8 cellular contexts compared by ENCODE assay signal in genomic region chr22:46149493-46149997, GRCh38. TPM values are rescaled to one million over a fixed set of nuclear protein-coding genes. Genes with fewer than 3 reads are reported as not detected.
DNase-seq lines count a peak whose midpoint lies in the region; ATAC-seq, FAIRE-seq and TF ChIP-seq lines count a peak whose summit lies in the region.

No MANE protein-coding gene starts in this region.

- intact Hi-C loops in breast epithelium (cut with DNase I; ENCODE audit: low total_unique reads) = loop anchor here (10.0 kb wide), 1 partner anchor 1435 kb away; no protein-coding TSS in a partner anchor

- H3K9me3 ChIP-seq in AG04450 (ENCODE audit: control insufficient read depth, insufficient read depth, low read length) (peaks cover 3% of the 10 kb centered on the region; the same call in 1 of the 2 replicates), T-helper 17 cell (ENCODE audit: control insufficient read depth, low read length, poor library complexity, severe bottlenecking) (no peaks in the 10 kb centered on the region), breast epithelium (no peaks in the 10 kb centered on the region), small intestine (ENCODE audit: control insufficient read depth, low read depth) (no peaks in the 10 kb centered on the region)

- peak; percentile 3 for ATAC-seq in HG02943 (IDR thresholded peaks at IDR 0.05; ENCODE audit: low read depth, unreplicated experiment)
- peak; percentile 24 for ATAC-seq in T-helper 17 cell
- no peak for ATAC-seq in GM18861 (IDR thresholded peaks at IDR 0.05; ENCODE audit: unreplicated experiment)
- no peak for ATAC-seq in GM21737 (IDR thresholded peaks at IDR 0.05; ENCODE audit: unreplicated experiment)

- TF ChIP-seq POLR2A in breast epithelium (IDR thresholded peaks at IDR 0.05) = no peak

- 0 to 2% (median 2%) methylated on average over 24 to 36 of the region's 36 CpGs for WGBS in small intestine, 3 donors

- H3K4me1 ChIP-seq in breast epithelium = no peaks in the 10 kb centered on the region
- peaks cover 5 to 8% of the 10 kb centered on the region in 2 donors for H3K4me1 ChIP-seq in small intestine (ENCODE audit: control insufficient read depth in 2 of 2, insufficient read depth in 1 of 2, low read depth in 1 of 2, low read length in 1 of 2)

- H3K27ac Mint-ChIP-seq in T-helper 17 cell = peak overlapping the region; percentile 6

- H3K27ac ChIP-seq in AG04450 (ENCODE audit: low read depth, low read length) = no peak overlapping the region
- peak overlapping the region; percentile 91 to 93 for H3K27ac ChIP-seq in breast epithelium
- peak overlapping the region; percentile 96 to 97 for H3K27ac ChIP-seq in small intestine (ENCODE audit: low read depth in 1 of 2, low read length in 1 of 2)

- POLR2A ChIA-PET in AG04450 (lab: Yijun Ruan, JAX) = interaction anchor here (1.3 to 1.5 kb wide), 2 partner anchors 101 to 118 kb away, joined by 4 read pairs; partner anchors contain the start of genes CDPF1 and TTC38

- peak overlapping the region; percentile 91 for H3K4me3 Mint-ChIP-seq in T-helper 17 cell

- no peak for FAIRE-seq in small intestine (lab: Jason Lieb, UNC)

- H3K4me1 Mint-ChIP-seq in T-helper 17 cell = peaks cover 9% of the 10 kb centered on the region

- no peak for DNase-seq in AG04450 (ENCODE audit: low read depth, low spot score)
- DNase-seq in T-helper 17 cell = peak; percentile 18 to 48 (median 40)
- peak in 1 of 2 donors; percentile 58 for DNase-seq in breast epithelium (ENCODE audit: low spot score in 2 of 2)
- peak; percentile 62 for DNase-seq in islet precursor cell
- DNase-seq in small intestine = peak; percentile 84

- no peak for TF ChIP-seq CTCF in AG04450 (IDR thresholded peaks at IDR 0.05; ENCODE audit: low read depth, low read length)
- no peak for TF ChIP-seq CTCF in breast epithelium (IDR thresholded peaks at IDR 0.05)

- no peaks in the 10 kb centered on the region for H3K36me3 ChIP-seq in breast epithelium
- H3K36me3 ChIP-seq in small intestine (ENCODE audit: control insufficient read depth in 2 of 2, insufficient read depth in 2 of 2, low read length in 2 of 2) = peaks cover 0 to 7% of the 10 kb centered on the region in 2 donors

- H3K27me3 ChIP-seq in AG04450 (ENCODE audit: control insufficient read depth, insufficient read depth, low read length) (peaks cover 48% of the 10 kb centered on the region), breast epithelium (no peaks in the 10 kb centered on the region), small intestine (ENCODE audit: control insufficient read depth in 2 of 2, insufficient read depth in 2 of 2, low read length in 2 of 2) (no peaks in the 10 kb centered on the region)

- H3K4me3 ChIP-seq in AG04450 (ENCODE audit: low read depth, low read length) = peak overlapping the region; percentile 67
- H3K4me3 ChIP-seq in breast epithelium = peak overlapping the region; percentile 81 to 86 (median 81)
- H3K4me3 ChIP-seq in small intestine (ENCODE audit: low read depth in 1 of 2, low read length in 2 of 2) = peak overlapping the region; percentile 54 to 83

- CTCF ChIA-PET in AG04450 (lab: Charles Lee) = interaction anchor here (1.3 to 1.4 kb wide), 2 partner anchors 27 to 137 kb away, joined by 4 to 10 read pairs; no protein-coding TSS in a partner anchor

- H3K36me3 Mint-ChIP-seq in T-helper 17 cell (ENCODE audit: low read depth) = peaks cover 2% of the 10 kb centered on the region

- no peaks in the 10 kb centered on the region for H3K27me3 Mint-ChIP-seq in T-helper 17 cell

RNA-seq across cellular contexts. Expression of gene PPARA, which starts 0.8 kb away (rescaled TPM):
- polyA plus RNA-seq in AG04450 (2011; rRNA removed) (8.5 and 10.4 TPM in 2 replicates), small intestine (10 to 100 TPM; 19.9 to 24.0 (median 21.9) TPM)
- 11.5 and 14.1 TPM in 2 replicates for polyA minus RNA-seq in AG04450 (2011; rRNA and poly(A)+ RNA removed)
- total RNA-seq in T-helper 17 cell (10 to 100 TPM; 11.7 to 12.3 TPM), breast epithelium (10 to 100 TPM; 15.2 to 31.0 (median 22.3) TPM)

Comparison
In these comparisons a context has a peak if more than half of its experiments do, and no peak if none do; other contexts are left out.
1. ATAC-seq: peak in HG02943 (single experiment) and T-helper 17 cell (single experiment); none in GM18861 (single experiment) and GM21737 (single experiment).
2. Peak in every context shown above with its lines, with median percentiles within 50 percentile points of each other: H3K4me3 ChIP-seq.